20 cellular contexts compared by ENCODE assay signal in genomic region chr12:123936956-123937706, GRCh38. TPM values are rescaled to one million over a fixed set of nuclear protein-coding genes. Genes with fewer than 3 reads are reported as not detected.
DNase-seq lines count a peak whose midpoint lies in the region; ATAC-seq and TF ChIP-seq lines count a peak whose summit lies in the region.
"Had no signal": no experiment of that assay in that cellular context is flagged by ENCODE, and none has a peak within 500 bp of the region (broad histone marks: within the 10 kb centered on the region; RNA-seq: fewer than 3 reads in every experiment).

No MANE protein-coding gene starts in this region.

- peaks cover 2% of the 10 kb centered on the region for H3K27me3 Mint-ChIP-seq in activated T-cell treated with anti-CD3 and anti-CD28 coated beads, Interleukin-2, amount 50 U/mL, for 24 hours
- no peaks in the 10 kb centered on the region for H3K27me3 Mint-ChIP-seq in T-helper 17 cell
- no peaks in the 10 kb centered on the region for H3K27me3 Mint-ChIP-seq in endodermal cell (ENCODE audit: insufficient read depth)
- H3K27me3 Mint-ChIP-seq in stimulated activated naive CD8-positive, alpha-beta T cell treated with anti-CD3 and anti-CD28 coated beads, Interleukin-15, amount 100 ng/mL, for 72 hours, result peaks cover 13% of the 10 kb centered on the region
- H3K27me3 Mint-ChIP-seq: activated B cell treated with CpG ODN at 0.5 μM for 24 hours had no signal

- no peak for TF ChIP-seq POLR2A in sigmoid colon (IDR thresholded peaks at IDR 0.05)

- H3K27me3 ChIP-seq in endodermal cell (ENCODE audit: control insufficient read depth, insufficient read depth, low read length, poor library complexity, severe bottlenecking) (no peaks in the 10 kb centered on the region), sigmoid colon (no peaks in the 10 kb centered on the region)
- H3K27me3 ChIP-seq: heart left ventricle, MG63, neutrophil, right atrium auricular region, transverse colon had no signal

- peak; percentile 42 for DNase-seq in activated T-cell treated with anti-CD3 and anti-CD28 coated beads, Interleukin-2, amount 50 U/mL, for 24 hours
- DNase-seq in activated T-cell treated with anti-CD3 and anti-CD28 coated beads, Interleukin-2, amount 50 U/mL, for 1 hour, result no peak
- DNase-seq in T-helper 17 cell (no peak), endodermal cell (peak; percentile 43), sigmoid colon (no peak), UCSD-AML1 (lab: John Stamatoyannopoulos, UW; ENCODE audit: unreplicated experiment) (no peak), foreskin melanocyte (no peak)
- no peak for DNase-seq in stimulated activated naive CD8-positive, alpha-beta T cell treated with anti-CD3 and anti-CD28 coated beads, Interleukin-15, amount 100 ng/mL, for 72 hours
- DNase-seq: activated B cell treated with CpG ODN at 0.5 μM for 24 hours; HCEC 1CT; heart left ventricle; mesendoderm; MG63; NCI-H69; stimulated activated CD4-positive, alpha-beta T cell treated with anti-CD3 and anti-CD28 coated beads, Interleukin-2, amount 100 ng/mL, for 48 hours; stimulated activated CD8-positive, alpha-beta memory T cell treated with anti-CD3 and anti-CD28 coated beads, Interleukin-4, amount 100 ng/mL, for 48 hours; transverse colon had no signal

- H3K27ac Mint-ChIP-seq in activated T-cell treated with anti-CD3 and anti-CD28 coated beads, Interleukin-2, amount 50 U/mL, for 24 hours, result peak overlapping the region; percentile 87
- H3K27ac Mint-ChIP-seq in T-helper 17 cell (peak overlapping the region; percentile 96), endodermal cell (no peak overlapping the region)
- H3K27ac Mint-ChIP-seq in stimulated activated naive CD8-positive, alpha-beta T cell treated with anti-CD3 and anti-CD28 coated beads, Interleukin-15, amount 100 ng/mL, for 72 hours, result peak overlapping the region; percentile 50 to 95
- H3K27ac Mint-ChIP-seq: activated B cell treated with CpG ODN at 0.5 μM for 24 hours had no signal

- peaks cover 20% of the 10 kb centered on the region for H3K36me3 Mint-ChIP-seq in activated T-cell treated with anti-CD3 and anti-CD28 coated beads, Interleukin-2, amount 50 U/mL, for 24 hours (ENCODE audit: low read depth)
- H3K36me3 Mint-ChIP-seq in T-helper 17 cell (ENCODE audit: low read depth), result peaks cover 7% of the 10 kb centered on the region
- H3K36me3 Mint-ChIP-seq in endodermal cell (ENCODE audit: low read depth), result peaks cover 29% of the 10 kb centered on the region

- no peaks in the 10 kb centered on the region for H3K9me3 Mint-ChIP-seq in activated T-cell treated with anti-CD3 and anti-CD28 coated beads, Interleukin-2, amount 50 U/mL, for 24 hours
- peaks cover 1% of the 10 kb centered on the region for H3K9me3 Mint-ChIP-seq in endodermal cell
- H3K9me3 Mint-ChIP-seq in stimulated activated naive CD8-positive, alpha-beta T cell treated with anti-CD3 and anti-CD28 coated beads, Interleukin-15, amount 100 ng/mL, for 72 hours, result no peaks in the 10 kb centered on the region
- H3K9me3 Mint-ChIP-seq: activated B cell treated with CpG ODN at 0.5 μM for 24 hours had no signal

- H3K9me3 ChIP-seq in T-helper 17 cell (ENCODE audit: control insufficient read depth, low read length, poor library complexity, severe bottlenecking) (no peaks in the 10 kb centered on the region), endodermal cell (ENCODE audit: control insufficient read depth, low read length) (peaks cover 9% of the 10 kb centered on the region), sigmoid colon (peaks cover 0 to 5% (median 2%) of the 10 kb centered on the region in 4 donors)
- H3K9me3 ChIP-seq: MG63, neutrophil, right atrium auricular region, transverse colon had no signal

- H3K4me3 Mint-ChIP-seq in activated T-cell treated with anti-CD3 and anti-CD28 coated beads, Interleukin-2, amount 50 U/mL, for 24 hours, result peak overlapping the region; percentile 70
- H3K4me3 Mint-ChIP-seq in T-helper 17 cell (peak overlapping the region; percentile 90), endodermal cell (no peak overlapping the region)
- peak overlapping the region; percentile 70 to 74 for H3K4me3 Mint-ChIP-seq in stimulated activated naive CD8-positive, alpha-beta T cell treated with anti-CD3 and anti-CD28 coated beads, Interleukin-15, amount 100 ng/mL, for 72 hours
- H3K4me3 Mint-ChIP-seq: activated B cell treated with CpG ODN at 0.5 μM for 24 hours; dendritic cell treated with granulocyte-macrophage colony-stimulating factor and Interleukin-4, amounts not matched to agents 40 ng/mL and 50 ng/mL, for 4 days had no signal

- no peak for TF ChIP-seq EP300 in sigmoid colon (IDR thresholded peaks at IDR 0.05)

- 95 to 97% methylated on average over 27 to 46 of the region's 46 CpGs for WGBS in endodermal cell (ENCODE audit: insufficient coverage in 1 of 2, insufficient read length in 1 of 2), 2 experiments
- WGBS in sigmoid colon, 2 donors, result 95 to 96% methylated on average over 46 of the region's 46 CpGs

- TF ChIP-seq CTCF in endodermal cell (conservative IDR thresholded peaks at IDR 0.05) (no peak), sigmoid colon (IDR thresholded peaks at IDR 0.05) (no peak)

- H3K36me3 ChIP-seq in endodermal cell (ENCODE audit: control insufficient read depth, insufficient read depth, low read length) (peaks cover 11% of the 10 kb centered on the region), sigmoid colon (peaks cover 16 to 56% (median 26%) of the 10 kb centered on the region in 4 donors)

- intact Hi-C loops in sigmoid colon (cut with DNase I), result no loop called here

- H3K27ac ChIP-seq in endodermal cell (ENCODE audit: low read depth, low read length) (no peak overlapping the region), sigmoid colon (no peak overlapping the region)
- H3K27ac ChIP-seq: neutrophil, right atrium auricular region, transverse colon had no signal

- H3K9ac ChIP-seq in endodermal cell (ENCODE audit: extremely low read depth, low read length, poor library complexity, severe bottlenecking), result no peak overlapping the region

- peaks cover 35% of the 10 kb centered on the region for H3K4me1 Mint-ChIP-seq in activated T-cell treated with anti-CD3 and anti-CD28 coated beads, Interleukin-2, amount 50 U/mL, for 24 hours (ENCODE audit: low read depth)
- H3K4me1 Mint-ChIP-seq in T-helper 17 cell (peaks cover 29% of the 10 kb centered on the region), endodermal cell (no peaks in the 10 kb centered on the region)
- peaks cover 52% of the 10 kb centered on the region for H3K4me1 Mint-ChIP-seq in stimulated activated naive CD8-positive, alpha-beta T cell treated with anti-CD3 and anti-CD28 coated beads, Interleukin-15, amount 100 ng/mL, for 72 hours

- no peak for ATAC-seq in T-helper 17 cell
- ATAC-seq in stimulated activated naive CD8-positive, alpha-beta T cell treated with anti-CD3 and anti-CD28 coated beads, Interleukin-15, amount 100 ng/mL, for 72 hours, result no peak
- ATAC-seq: heart left ventricle had no signal

- H3K4me3 ChIP-seq in endodermal cell (ENCODE audit: low read length) (no peak overlapping the region), sigmoid colon (no peak overlapping the region)
- H3K4me3 ChIP-seq: MG63, right atrium auricular region, transverse colon had no signal

- no peaks in the 10 kb centered on the region for H3K4me1 ChIP-seq in endodermal cell (ENCODE audit: control insufficient read depth, insufficient read depth, low read length)
- H3K4me1 ChIP-seq in sigmoid colon, result no peaks in the 10 kb centered on the region
- H3K4me1 ChIP-seq: transverse colon had no signal

RNA-seq across cellular contexts. Expression of gene CCDC92, which starts 35.5 kb away (rescaled TPM):
- total RNA-seq in T-helper 17 cell (10 to 100 TPM; 30.1 to 46.4 TPM), endodermal cell (10 to 100 TPM; 37.9 to 45.1 TPM), sigmoid colon (10 to 100 TPM; 20.7 to 54.0 (median 29.1) TPM)
- polyA plus RNA-seq in endodermal cell (2013, experiment 1 of 2), result 29.7 TPM
- 28.1 TPM for polyA plus RNA-seq in endodermal cell (2013, experiment 2 of 2)
- polyA plus RNA-seq in sigmoid colon, result 10 to 100 TPM; 18.5 to 24.0 (median 20.7) TPM

RNA-seq across cellular contexts. Expression of gene ZNF664, which starts 35.9 kb away (rescaled TPM):
- total RNA-seq in T-helper 17 cell (10 to 100 TPM; 33.7 to 42.1 TPM), endodermal cell (100 to 1,000 TPM; 131 to 139 TPM), sigmoid colon (10 to 100 TPM; 43.4 to 71.7 (median 57.2) TPM)
- polyA plus RNA-seq in endodermal cell (2013, experiment 1 of 2), result 140 TPM
- polyA plus RNA-seq in endodermal cell (2013, experiment 2 of 2), result 134 TPM
- polyA plus RNA-seq in sigmoid colon, result 10 to 100 TPM; 45.0 to 74.0 (median 62.5) TPM

Comparison
In these comparisons a context has a peak if more than half of its experiments do, and no peak if none do; other contexts are left out.
1. DNase-seq: peak in activated T-cell treated with anti-CD3 and anti-CD28 coated beads, Interleukin-2, amount 50 U/mL, for 24 hours (single experiment) and endodermal cell (single experiment); none in activated T-cell treated with anti-CD3 and anti-CD28 coated beads, Interleukin-2, amount 50 U/mL, for 1 hour (single experiment), T-helper 17 cell (0 of 3), stimulated activated naive CD8-positive, alpha-beta T cell treated with anti-CD3 and anti-CD28 coated beads, Interleukin-15, amount 100 ng/mL, for 72 hours (0 of 2), sigmoid colon (single experiment), UCSD-AML1 (single experiment) and foreskin melanocyte (single experiment).